Comparison of ENCODE assay signal across 1 cellular context in genomic region chr21:16377857-16378256, GRCh38.
TF ChIP-seq lines count a peak whose summit lies in the region.

No MANE protein-coding gene starts in this region.

TF ChIP-seq in endothelial cell of umbilical vein, 7 proteins besides CTCF, POLR2A, EP300 and RAD21 (continued from another document):
- TF ChIP-seq MAX (IDR thresholded peaks at IDR 0.05; ENCODE audit: insufficient read depth, insufficient read length) (no peak), MYC (IDR thresholded peaks at IDR 0.05; ENCODE audit: low read depth, low read length) (no peak), FOS (IDR thresholded peaks at IDR 0.05; ENCODE audit: borderline replicate concordance, insufficient read depth, low read length) (no peak)
